In the genomic region with DNA sequence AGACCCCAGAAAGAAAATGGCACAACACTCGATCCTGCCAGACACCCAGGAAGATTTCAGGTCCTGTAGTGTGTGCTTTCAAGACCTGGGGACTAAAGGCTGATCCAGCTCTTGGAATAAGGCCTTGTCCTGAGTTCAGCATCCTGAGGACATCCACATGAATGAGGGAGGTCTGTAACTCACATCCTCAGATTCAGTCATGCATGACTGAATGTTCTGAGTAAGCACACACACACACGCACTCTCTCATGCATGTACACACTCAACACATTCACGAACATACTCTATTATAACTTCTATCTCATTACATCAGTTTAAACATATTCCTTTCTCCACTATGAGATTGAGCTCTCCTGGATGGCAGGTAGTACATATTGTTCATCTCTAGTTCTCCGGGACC, we compare ENCODE assay signal across 18 cellular contexts.
DNase-seq lines count a peak whose midpoint lies in the region; FAIRE-seq and TF ChIP-seq lines count a peak whose summit lies in the region.
"Had no signal": no experiment of that assay in that cellular context is flagged by ENCODE, and none has a peak within 500 bp of the region (broad histone marks: within the 10 kb centered on the region; RNA-seq: fewer than 3 reads in every experiment).

No MANE protein-coding gene starts in this region.

- no peak for TF ChIP-seq CTCF in D721Med (IDR thresholded peaks at IDR 0.05; ENCODE audit: insufficient read depth, missing control alignments)
- TF ChIP-seq CTCF in epithelial cell of proximal tubule (conservative IDR thresholded peaks at IDR 0.05; ENCODE audit: low read depth, low read length): no peak

- peak; percentile 6 for FAIRE-seq in D721Med (lab: Jason Lieb, UNC)
- FAIRE-seq: A549, G401.6, GM12891, H1 had no signal

- DNase-seq in COLO668 (lab: John Stamatoyannopoulos, UW; ENCODE audit: unreplicated experiment): peak; percentile 32
- DNase-seq in D721Med (ENCODE audit: insufficient read length, low spot score): no peak
- DNase-seq in NCI-H510A treated with DMSO at 0.1 percent for 48 hours (lab: John Stamatoyannopoulos, UW): peak; percentile 51
- DNase-seq in epithelial cell of proximal tubule (ENCODE audit: low read depth): peak; percentile 10
- DNase-seq in inferior parietal cortex (ENCODE audit: extremely low spot score): no peak
- DNase-seq in ureter (ENCODE audit: low spot score): no peak
- DNase-seq in NCI-H524 treated with DMSO at 0.1 percent for 48 hours (lab: John Stamatoyannopoulos, UW): no peak
- DNase-seq: BE2C; Caco-2; CD8-positive, alpha-beta T cell; DMS79 treated with DMSO at 0.1 percent for 48 hours; EL; HCEC 1CT; HFFc6 had no signal

- H3K4me3 ChIP-seq in epithelial cell of proximal tubule (ENCODE audit: low read depth, low read length): no peak overlapping the region
- H3K4me3 ChIP-seq: A549 had no signal

Comparison
In these comparisons a context has a peak if more than half of its experiments do, and no peak if none do; other contexts are left out.
1. DNase-seq: peak in COLO668 (single experiment), NCI-H510A treated with DMSO at 0.1 percent for 48 hours (single experiment) and epithelial cell of proximal tubule (single experiment); none in D721Med (single experiment), inferior parietal cortex (single experiment), ureter (single experiment) and NCI-H524 treated with DMSO at 0.1 percent for 48 hours (single experiment).